ENCODE assay signal across 10 cellular contexts in genomic region chr12:109951751-109952150, GRCh38. TPM values are rescaled to one million over a fixed set of nuclear protein-coding genes. Genes with fewer than 3 reads are reported as not detected.
DNase-seq lines count a peak whose midpoint lies in the region; ATAC-seq and TF ChIP-seq lines count a peak whose summit lies in the region.
"Had no signal": no experiment of that assay in that cellular context is flagged by ENCODE, and none has a peak within 500 bp of the region (broad histone marks: within the 10 kb centered on the region; RNA-seq: fewer than 3 reads in every experiment).

No MANE protein-coding gene starts in this region.

- peaks cover 23% of the 10 kb centered on the region for H3K4me1 Mint-ChIP-seq in activated naive CD8-positive, alpha-beta T cell (ENCODE audit: low read depth)
- peaks cover 18% of the 10 kb centered on the region for H3K4me1 Mint-ChIP-seq in activated naive CD8-positive, alpha-beta T cell treated with anti-CD3 and anti-CD28 coated beads, Interleukin-2, amount 50 U/mL, for 24 hours

- no peak overlapping the region for H3K4me3 ChIP-seq in astrocyte of the spinal cord (ENCODE audit: low read depth, low read length)
- no peak overlapping the region for H3K4me3 ChIP-seq in uterus
- H3K4me3 ChIP-seq: dorsolateral prefrontal cortex had no signal

- H3K4me1 ChIP-seq in uterus, result peaks cover 0 to 14% of the 10 kb centered on the region in 2 donors

- DNase-seq in activated naive CD8-positive, alpha-beta T cell treated with anti-CD3 and anti-CD28 coated beads, Interleukin-2, amount 50 U/mL, for 24 hours, result no peak
- DNase-seq in astrocyte of the spinal cord (ENCODE audit: low read depth, low spot score), result peak; percentile 90
- peak; percentile 98 for DNase-seq in kidney tubule cell (ENCODE audit: low spot score)
- DNase-seq in uterus, result peak; percentile 27 to 34
- no peak for DNase-seq in NCI-H2029 treated with DMSO at 0.1 percent for 48 hours (lab: John Stamatoyannopoulos, UW)
- no peak for DNase-seq in MV-4-11 (lab: John Stamatoyannopoulos, UW)
- DNase-seq: SW 1271 had no signal

- no peaks in the 10 kb centered on the region for H3K9me3 Mint-ChIP-seq in activated naive CD8-positive, alpha-beta T cell (ENCODE audit: low read depth)
- no peaks in the 10 kb centered on the region for H3K9me3 Mint-ChIP-seq in activated naive CD8-positive, alpha-beta T cell treated with anti-CD3 and anti-CD28 coated beads, Interleukin-2, amount 50 U/mL, for 24 hours

- no peak for ATAC-seq in activated naive CD8-positive, alpha-beta T cell treated with anti-CD3 and anti-CD28 coated beads, Interleukin-2, amount 50 U/mL, for 24 hours
- no peak for ATAC-seq in esophagus mucosa

- no peak for TF ChIP-seq POLR2A in uterus (IDR thresholded peaks at IDR 0.05)

- peak overlapping the region; percentile 83 for H3K27ac Mint-ChIP-seq in activated naive CD8-positive, alpha-beta T cell
- H3K27ac Mint-ChIP-seq in activated naive CD8-positive, alpha-beta T cell treated with anti-CD3 and anti-CD28 coated beads, Interleukin-2, amount 50 U/mL, for 24 hours, result no peak overlapping the region

- no peaks in the 10 kb centered on the region for H3K27me3 Mint-ChIP-seq in activated naive CD8-positive, alpha-beta T cell
- no peaks in the 10 kb centered on the region for H3K27me3 Mint-ChIP-seq in activated naive CD8-positive, alpha-beta T cell treated with anti-CD3 and anti-CD28 coated beads, Interleukin-2, amount 50 U/mL, for 24 hours

- intact Hi-C loops in uterus (cut with DNase I; ENCODE audit: low total_unique reads), result no loop called here

- H3K4me3 Mint-ChIP-seq in activated naive CD8-positive, alpha-beta T cell, result no peak overlapping the region
- no peak overlapping the region for H3K4me3 Mint-ChIP-seq in activated naive CD8-positive, alpha-beta T cell treated with anti-CD3 and anti-CD28 coated beads, Interleukin-2, amount 50 U/mL, for 24 hours

- no peaks in the 10 kb centered on the region for H3K36me3 ChIP-seq in uterus

- H3K36me3 Mint-ChIP-seq in activated naive CD8-positive, alpha-beta T cell, result peaks cover 24% of the 10 kb centered on the region
- H3K36me3 Mint-ChIP-seq in activated naive CD8-positive, alpha-beta T cell treated with anti-CD3 and anti-CD28 coated beads, Interleukin-2, amount 50 U/mL, for 24 hours (ENCODE audit: low read depth), result peaks cover 52% of the 10 kb centered on the region

- TF ChIP-seq CTCF in astrocyte of the spinal cord (IDR thresholded peaks at IDR 0.05; ENCODE audit: low read depth, low read length) (no peak), uterus (IDR thresholded peaks at IDR 0.05) (no peak)

- in situ Hi-C loops in astrocyte of the spinal cord (cut with HindIII; ENCODE audit: low sequenced_read_pairs), result no loop called here

- H3K9me3 ChIP-seq in uterus, result no peaks in the 10 kb centered on the region

- no peaks in the 10 kb centered on the region for H3K27me3 ChIP-seq in uterus
- H3K27me3 ChIP-seq: dorsolateral prefrontal cortex had no signal

- H3K27ac ChIP-seq in uterus, result peak overlapping the region; percentile 47 to 69

RNA-seq across cellular contexts. Expression of gene GIT2, which starts 44.4 kb away (rescaled TPM):
- total RNA-seq in uterus (10 to 100 TPM; 30.3 to 55.7 (median 47.0) TPM), esophagus mucosa (16.3 TPM)

RNA-seq across cellular contexts. Expression of gene ANKRD13A, which starts 47.5 kb away (rescaled TPM):
- 10 to 100 TPM; 13.1 to 54.3 (median 37.7) TPM for total RNA-seq in uterus
- total RNA-seq in esophagus mucosa, result 31.8 TPM

RNA-seq across cellular contexts. Expression of gene TCHP, which starts 51.7 kb away (rescaled TPM):
- total RNA-seq in uterus (10 to 100 TPM in 3 of 4 donors, 1 to 10 TPM in 1; 5.9 to 19.0 (median 12.8) TPM), esophagus mucosa (13.1 TPM)

Comparison
In these comparisons a context has a peak if more than half of its experiments do, and no peak if none do; other contexts are left out.
1. DNase-seq: peak in astrocyte of the spinal cord (single experiment), kidney tubule cell (single experiment) and uterus (2 of 2); none in activated naive CD8-positive, alpha-beta T cell treated with anti-CD3 and anti-CD28 coated beads, Interleukin-2, amount 50 U/mL, for 24 hours (single experiment), NCI-H2029 treated with DMSO at 0.1 percent for 48 hours (single experiment) and MV-4-11 (single experiment).